ENCODE assay signal across 1 cellular context in the genomic region with DNA sequence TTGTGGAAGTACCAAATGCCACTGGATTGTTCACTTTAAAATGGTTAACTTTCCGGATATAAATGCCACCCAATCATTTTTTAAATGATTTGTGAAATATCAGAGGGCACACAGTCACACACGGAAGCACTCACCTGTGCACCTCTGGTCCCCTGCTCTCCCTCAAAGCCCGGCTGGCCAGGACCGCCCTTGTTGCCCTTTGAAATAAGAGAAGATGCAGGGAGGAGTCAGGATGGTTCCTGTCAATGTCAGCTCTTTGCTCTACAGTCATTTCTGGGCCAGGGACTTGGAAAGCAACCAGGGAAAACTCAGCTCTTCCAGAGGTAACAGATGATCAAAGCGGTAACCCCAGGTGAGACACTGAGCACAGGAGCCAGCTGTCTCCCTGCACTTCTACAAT.
A peak's percentile ranks its signal among the peaks of the same experiment; 100 is the strongest.
TF ChIP-seq lines count a peak whose summit lies in the region.

No MANE protein-coding gene starts in this region.

TF ChIP-seq in H1, 55 proteins besides CTCF, POLR2A, EP300 and RAD21:
- TF ChIP-seq, protein P1, sequence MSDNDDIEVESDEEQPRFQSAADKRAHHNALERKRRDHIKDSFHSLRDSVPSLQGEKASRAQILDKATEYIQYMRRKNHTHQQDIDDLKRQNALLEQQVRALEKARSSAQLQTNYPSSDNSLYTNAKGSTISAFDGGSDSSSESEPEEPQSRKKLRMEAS (IDR thresholded peaks at IDR 0.05) = peak; percentile 65
- TF ChIP-seq NANOG (IDR thresholded peaks at IDR 0.05; ENCODE audit: insufficient read depth, low read depth, low read length, poor library complexity, severe bottlenecking) = no peak
- TF ChIP-seq, protein P2, sequence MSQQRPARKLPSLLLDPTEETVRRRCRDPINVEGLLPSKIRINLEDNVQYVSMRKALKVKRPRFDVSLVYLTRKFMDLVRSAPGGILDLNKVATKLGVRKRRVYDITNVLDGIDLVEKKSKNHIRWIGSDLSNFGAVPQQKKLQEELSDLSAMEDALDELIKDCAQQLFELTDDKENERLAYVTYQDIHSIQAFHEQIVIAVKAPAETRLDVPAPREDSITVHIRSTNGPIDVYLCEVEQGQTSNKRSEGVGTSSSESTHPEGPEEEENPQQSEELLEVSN (IDR thresholded peaks at IDR 0.05) = peak; percentile 75
